In genomic region chr14:74673768-74674167, GRCh38 we compare ENCODE assay signal across 9 cellular contexts.
"Had no signal": no experiment of that assay in that cellular context is flagged by ENCODE, and none has a peak within 500 bp of the region (broad histone marks: within the 10 kb centered on the region; RNA-seq: fewer than 3 reads in every experiment).

No MANE protein-coding gene starts in this region.

- H2AFZ ChIP-seq: GM23248 had no signal

- H3K9me3 ChIP-seq: HAP-1 had no signal

- H3K27ac ChIP-seq: GM23248, HL-60 had no signal

- H3K9me3 Mint-ChIP-seq: HFFc6, IgD-negative memory B cell had no signal

- H3K4me3 Mint-ChIP-seq: HFFc6, IgD-negative memory B cell had no signal

- H3K9ac ChIP-seq: GM23248 had no signal

- H3K27ac Mint-ChIP-seq: HFFc6 had no signal

- H3K4me1 ChIP-seq: HAP-1 had no signal

- DNase-seq: GM23248, GOT3, H7, HFFc6 had no signal

- H3K27me3 Mint-ChIP-seq: IgD-negative memory B cell had no signal

- H3K4me3 ChIP-seq: GM23248, HAP-1 had no signal

- ATAC-seq: HCT116, HepG2 had no signal
